7 cellular contexts compared by ENCODE assay signal in genomic region chrX:1491851-1492349, GRCh38. TPM values are rescaled to one million over a fixed set of nuclear protein-coding genes. Genes with fewer than 3 reads are reported as not detected.
DNase-seq lines count a peak whose midpoint lies in the region; ATAC-seq and TF ChIP-seq lines count a peak whose summit lies in the region.

No MANE protein-coding gene starts in this region.

- no peaks in the 10 kb centered on the region for H3K4me1 ChIP-seq in HCT116 (ENCODE audit: control insufficient read depth in 1 of 2, insufficient read depth in 2 of 2, low read length in 2 of 2)

- TF ChIP-seq RAD21 in HCT116 (IDR thresholded peaks at IDR 0.05; ENCODE audit: low read depth) = no peak

- H3K27me3 ChIP-seq in HCT116 (ENCODE audit: insufficient read depth, low read length) = no peaks in the 10 kb centered on the region

- TF ChIP-seq CTCF in HCT116 (IDR thresholded peaks at IDR 0.05 in 2 of 3, conservative IDR thresholded peaks at IDR 0.05 in 1 of 3; ENCODE audit: borderline replicate concordance in 1 of 3, insufficient read depth in 1 of 3, low read depth in 2 of 3, low read length in 2 of 3) (no peak), NB4 (IDR thresholded peaks at IDR 0.05; ENCODE audit: low read depth, low read length) (no peak)

- no peak overlapping the region for H3K4me2 ChIP-seq in HCT116 (ENCODE audit: low read length)

- no peak overlapping the region for H3K4me3 ChIP-seq in HCT116 (replicated peaks in 1 of 2; ENCODE audit: low read depth in 1 of 2, low read length in 2 of 2)
- H3K4me3 ChIP-seq in NB4 (ENCODE audit: low read depth, low read length) = no peak overlapping the region

- POLR2A ChIA-PET in HCT116 (lab: Charles Lee) = no interaction called here

- ATAC-seq in GM18861 (IDR thresholded peaks at IDR 0.05; ENCODE audit: unreplicated experiment) = peak; percentile 65
- peak; percentile 96 for ATAC-seq in HCT116

- BruUV-seq in HCT116 (replicated peaks; lab: Mats Ljungman, UMichigan) = no TSS peak

- no peaks in the 10 kb centered on the region for H3K79me2 ChIP-seq in HCT116 (ENCODE audit: insufficient read depth, low read length)

- H3K9me3 ChIP-seq in HCT116 (ENCODE audit: control insufficient read depth in 1 of 2, insufficient read depth in 1 of 2, low read depth in 1 of 2, low read length in 2 of 2) = no peaks in the 10 kb centered on the region

- TF ChIP-seq POLR2A in HCT116 (IDR thresholded peaks at IDR 0.05; ENCODE audit: borderline replicate concordance, extremely low read depth, insufficient read depth, insufficient read length) = no peak
- TF ChIP-seq POLR2A in NB4 (IDR thresholded peaks at IDR 0.05; ENCODE audit: extremely low read depth, insufficient read length) = no peak

- no peaks in the 10 kb centered on the region for H4K20me1 ChIP-seq in HCT116 (ENCODE audit: insufficient read depth)

- H2AFZ ChIP-seq in HCT116 (ENCODE audit: low read depth, low read length, poor library complexity, severe bottlenecking) = no peak overlapping the region

- H3K36me3 ChIP-seq in HCT116 (ENCODE audit: control insufficient read depth in 1 of 2, insufficient read depth in 2 of 2, low read length in 2 of 2) = no peaks in the 10 kb centered on the region

- RAD21 ChIA-PET in HCT116 (lab: Charles Lee; ENCODE audit: low non-redundant PET in 1 of 2, low total read pairs in 2 of 2, uncharacterized antibody in 2 of 2, unreplicated experiment in 2 of 2) = no interaction called here

- intact Hi-C loops in HCT116 (cut with micrococcal nuclease) = no loop called here

- no peaks in the 10 kb centered on the region for H3K9me2 ChIP-seq in HCT116 (ENCODE audit: insufficient read depth)

- CTCF ChIA-PET in HCT116 (lab: Charles Lee) = no interaction called here

- no peak overlapping the region for H3K27ac ChIP-seq in HCT116 (ENCODE audit: low read depth, low read length)

- peak; percentile 66 for DNase-seq in HCT116 (ENCODE audit: low read depth, low spot score)
- DNase-seq in NB4 (ENCODE audit: low read depth) = peak; percentile 83
- DNase-seq in central memory CD4-positive, alpha-beta T cell = peak; percentile 64
- peak; percentile 82 for DNase-seq in stimulated activated CD8-positive, alpha-beta memory T cell treated with anti-CD3 and anti-CD28 coated beads, Interleukin-4, amount 100 ng/mL, for 48 hours
- DNase-seq in middle frontal gyrus (ENCODE audit: extremely low spot score, low spot score) = no peak
- no peak for DNase-seq in NCI-H1092 (lab: John Stamatoyannopoulos, UW)

- no peak overlapping the region for H3K9ac ChIP-seq in HCT116 (ENCODE audit: low read length)

TF ChIP-seq in HCT116, 20 proteins besides CTCF, POLR2A, EP300 and RAD21:
- no peak for TF ChIP-seq SP1 (IDR thresholded peaks at IDR 0.05; ENCODE audit: low read depth)
- TF ChIP-seq ZBTB33 (IDR thresholded peaks at IDR 0.05; ENCODE audit: extremely low read depth, insufficient replicate concordance, low read length) = no peak

RNA-seq across cellular contexts. Expression of gene ASMTL, which starts 39.2 kb away (rescaled TPM):
- total RNA-seq in HCT116 (2021; ENCODE audit: unreplicated experiment) = 59.6 TPM
- 50.5 and 59.2 TPM in 2 replicates for polyA plus RNA-seq in HCT116 (2012)

RNA-seq across cellular contexts. Expression of gene P2RY8, which starts 45.1 kb away (rescaled TPM):
- total RNA-seq in HCT116 (2021; ENCODE audit: unreplicated experiment) = 0.44 TPM
- not detected in 2 replicates for polyA plus RNA-seq in HCT116 (2012)

Comparison
In these comparisons a context has a peak if more than half of its experiments do, and no peak if none do; other contexts are left out.
1. DNase-seq: peak in HCT116 (single experiment), NB4 (single experiment), central memory CD4-positive, alpha-beta T cell (single experiment) and stimulated activated CD8-positive, alpha-beta memory T cell treated with anti-CD3 and anti-CD28 coated beads, Interleukin-4, amount 100 ng/mL, for 48 hours (single experiment); none in middle frontal gyrus (single experiment) and NCI-H1092 (single experiment).